Comparison of ENCODE assay signal across 23 cellular contexts in genomic region chr4:142708231-142708630, GRCh38.
"Had no signal": no experiment of that assay in that cellular context is flagged by ENCODE, and none has a peak within 500 bp of the region (broad histone marks: within the 10 kb centered on the region; RNA-seq: fewer than 3 reads in every experiment).

No MANE protein-coding gene starts in this region.

- H3K9me3 ChIP-seq: breast epithelium, neutrophil, ovary, psoas muscle, right atrium auricular region, thoracic aorta, vagina had no signal

- ATAC-seq: activated naive CD4-positive, alpha-beta T cell treated with anti-CD3 and anti-CD28 coated beads, Interleukin-2, amount 50 U/mL, for 72 hours; foreskin keratinocyte; left cardiac atrium; psoas muscle had no signal

- DNase-seq: activated CD4-positive, alpha-beta T cell treated with anti-CD3 and anti-CD28 coated beads for 1 hour; activated CD4-positive, alpha-beta T cell treated with anti-CD3 and anti-CD28 coated beads, Interleukin-2, amount 50 U/mL, for 4 hours; activated gamma-delta T cell; amniotic stem cell; effector memory CD4-positive, alpha-beta T cell; foreskin keratinocyte; left cardiac atrium; ovary; psoas muscle; spleen; stimulated activated CD4-positive, alpha-beta T cell treated with anti-CD3 and anti-CD28 coated beads, Interleukin-4, amount 100 ng/mL, for 1 hour; stimulated activated naive CD4-positive, alpha-beta T cell; T-helper 2 cell had no signal

- H3K4me1 ChIP-seq: breast epithelium, foreskin keratinocyte, psoas muscle, right atrium auricular region, vagina had no signal

- H3K27ac ChIP-seq: breast epithelium, foreskin keratinocyte, neutrophil, ovary, psoas muscle, right atrium auricular region, thoracic aorta, vagina, VCaP had no signal

- H3K27ac Mint-ChIP-seq: activated naive CD4-positive, alpha-beta T cell treated with anti-CD3 and anti-CD28 coated beads, Interleukin-2, amount 50 U/mL, for 72 hours; nephron; type B pancreatic cell had no signal

- H3K27me3 Mint-ChIP-seq: central memory CD8-positive, alpha-beta T cell; type B pancreatic cell had no signal

- H3K4me1 Mint-ChIP-seq: central memory CD8-positive, alpha-beta T cell; nephron had no signal

- H3K4me3 ChIP-seq: breast epithelium, ovary, psoas muscle, right atrium auricular region, spleen, thoracic aorta, vagina had no signal

- H3K27me3 ChIP-seq: breast epithelium, foreskin keratinocyte, neutrophil, ovary, right atrium auricular region, spleen, vagina had no signal

- H3K9me3 Mint-ChIP-seq: nephron, type B pancreatic cell had no signal

- H3K4me3 Mint-ChIP-seq: central memory CD8-positive, alpha-beta T cell; nephron; type B pancreatic cell had no signal

- H3K36me3 ChIP-seq: breast epithelium, neutrophil, ovary, right atrium auricular region, spleen, thoracic aorta, vagina had no signal

- H3K36me3 Mint-ChIP-seq: type B pancreatic cell had no signal
